ENCODE assay signal across 1 cellular context in the genomic region with DNA sequence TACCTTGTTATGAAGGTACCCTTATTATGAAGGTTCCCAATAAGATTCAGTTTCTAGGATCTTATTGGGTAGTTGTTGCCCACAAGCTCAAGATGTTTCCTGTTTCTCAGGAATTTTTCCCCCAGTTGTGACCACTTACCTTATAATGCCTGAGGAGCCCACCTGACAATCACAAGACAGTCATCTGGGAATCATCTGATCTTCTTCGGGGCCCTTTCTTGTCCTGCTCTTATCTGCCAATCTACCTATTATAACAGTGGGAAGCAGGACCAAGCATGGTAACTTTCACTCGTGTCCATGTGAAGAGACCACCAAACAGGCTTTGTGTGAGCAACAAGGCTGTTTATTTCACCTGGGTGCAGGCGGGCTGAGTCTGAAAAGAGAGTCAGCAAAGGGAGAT.
TF ChIP-seq lines count a peak whose summit lies in the region.

No MANE protein-coding gene starts in this region.

TF ChIP-seq in H1, 55 proteins besides CTCF, POLR2A, EP300 and RAD21:
- TF ChIP-seq SIN3A (conservative IDR thresholded peaks at IDR 0.05 in 1 of 2, IDR thresholded peaks at IDR 0.05 in 1 of 2; ENCODE audit: low read depth in 1 of 2, low read length in 2 of 2) (no peak), BCL11A (IDR thresholded peaks at IDR 0.05; ENCODE audit: low read depth in 2 of 2, low read length in 2 of 2) (no peak), USF2 (IDR thresholded peaks at IDR 0.05; ENCODE audit: low read length) (no peak), SP4 (IDR thresholded peaks at IDR 0.05; ENCODE audit: low read length) (no peak)
